24 cellular contexts compared by ENCODE assay signal in genomic region chr7:46814516-46815250, GRCh38.
DNase-seq lines count a peak whose midpoint lies in the region; ATAC-seq, FAIRE-seq and TF ChIP-seq lines count a peak whose summit lies in the region.
"Had no signal": no experiment of that assay in that cellular context is flagged by ENCODE, and none has a peak within 500 bp of the region (broad histone marks: within the 10 kb centered on the region; RNA-seq: fewer than 3 reads in every experiment).

No MANE protein-coding gene starts in this region.

- DNase-seq in GM04503 (ENCODE audit: low read depth) (peak; percentile 21), NCI-H226 (peak; percentile 9), astrocyte (ENCODE audit: low read depth) (no peak), HUDEP-2 (lab: John Stamatoyannopoulos, UW; ENCODE audit: unreplicated experiment in 76 of 76) (no peak)
- no peak for DNase-seq in activated T-cell treated with anti-CD3 and anti-CD28 coated beads, Interleukin-2, amount 50 U/mL, for 48 hours
- no peak for DNase-seq in activated CD4-positive, CD25-positive, alpha-beta regulatory T cell (lab: John Stamatoyannopoulos, UW)
- DNase-seq: activated CD4-positive, alpha-beta T cell treated with anti-CD3 and anti-CD28 coated beads for 48 hours; activated naive CD4-positive, alpha-beta T cell treated with anti-CD3 and anti-CD28 coated beads, Interleukin-2, amount 50 U/mL, for 16 hours; aorta; CD4-positive, CD25-positive, alpha-beta regulatory T cell; DMS 273 treated with DMSO at 0.1 percent for 48 hours; effector memory CD4-positive, alpha-beta T cell; naive thymus-derived CD4-positive, alpha-beta T cell; NCI-H1417; NCI-H69; spleen; stimulated activated CD4-positive, alpha-beta T cell treated with anti-CD3 and anti-CD28 coated beads, Interleukin-4, amount 100 ng/mL, for 24 hours; stimulated activated naive CD8-positive, alpha-beta T cell treated with anti-CD3 and anti-CD28 coated beads, Interleukin-15, Interleukin-2, amounts not matched to agents 100 U/mL and 50 U/mL, for 24 hours; thyroid gland had no signal

- no peak overlapping the region for H2AFZ ChIP-seq in astrocyte (ENCODE audit: low read depth, low read length)

- no peaks in the 10 kb centered on the region for H3K27me3 ChIP-seq in astrocyte (ENCODE audit: insufficient read depth, low read length)
- H3K27me3 ChIP-seq: spleen, thyroid gland had no signal

- peak; percentile 17 for FAIRE-seq in astrocyte (lab: Jason Lieb, UNC)

- no peak for TF ChIP-seq CTCF in astrocyte (IDR thresholded peaks at IDR 0.05; ENCODE audit: insufficient read depth, low read depth, low read length)

- peaks cover 3% of the 10 kb centered on the region for H3K36me3 Mint-ChIP-seq in astrocyte (ENCODE audit: low read depth, unreplicated experiment)
- H3K36me3 Mint-ChIP-seq: CD4-positive, CD25-positive, alpha-beta regulatory T cell; naive thymus-derived CD4-positive, alpha-beta T cell had no signal

- H3K27ac ChIP-seq in astrocyte (ENCODE audit: low read depth, low read length): no peak overlapping the region
- peak overlapping the region; percentile 44 for H3K27ac ChIP-seq in mesodermal cell (ENCODE audit: low read depth, low read length, severe bottlenecking)
- H3K27ac ChIP-seq: spleen, thyroid gland had no signal

- no peak for ATAC-seq in GM18861 (IDR thresholded peaks at IDR 0.05; ENCODE audit: unreplicated experiment)
- ATAC-seq: esophagus mucosa; naive thymus-derived CD4-positive, alpha-beta T cell; Right ventricle myocardium inferior; stimulated activated naive CD8-positive, alpha-beta T cell treated with anti-CD3 and anti-CD28 coated beads, Interleukin-15, Interleukin-2, amounts not matched to agents 100 U/mL and 50 U/mL, for 24 hours had no signal

- H3K9me3 ChIP-seq in astrocyte (ENCODE audit: insufficient read depth, low read depth, low read length) (no peaks in the 10 kb centered on the region), mesodermal cell (ENCODE audit: control insufficient read depth, low read length) (no peaks in the 10 kb centered on the region)
- H3K9me3 ChIP-seq: thyroid gland had no signal

- no peak overlapping the region for H3K4me3 ChIP-seq in astrocyte (ENCODE audit: insufficient read depth, low read depth, low read length)
- H3K4me3 ChIP-seq in mesodermal cell (ENCODE audit: extremely low read depth, insufficient read depth, low read length, poor library complexity, severe bottlenecking): no peak overlapping the region
- H3K4me3 ChIP-seq: spleen, thyroid gland had no signal

- no peaks in the 10 kb centered on the region for H4K20me1 ChIP-seq in astrocyte (ENCODE audit: insufficient read depth, low read length)

- H3K4me1 Mint-ChIP-seq in astrocyte (ENCODE audit: low read depth, unreplicated experiment): peaks cover 31% of the 10 kb centered on the region
- H3K4me1 Mint-ChIP-seq: CD4-positive, CD25-positive, alpha-beta regulatory T cell; naive thymus-derived CD4-positive, alpha-beta T cell had no signal

- peak overlapping the region; percentile 77 for H3K27ac Mint-ChIP-seq in astrocyte (ENCODE audit: unreplicated experiment)
- H3K27ac Mint-ChIP-seq: CD4-positive, CD25-positive, alpha-beta regulatory T cell; naive thymus-derived CD4-positive, alpha-beta T cell; T-helper 1 cell treated with Interleukin-12 subunit alpha and Interleukin-12 subunit beta and Interleukin-4 antibody, amounts not matched to agents 30 μg/mL and 1 μg/mL, for 36 hours had no signal

- no peaks in the 10 kb centered on the region for H3K36me3 ChIP-seq in astrocyte (ENCODE audit: insufficient read depth, low read length)
- H3K36me3 ChIP-seq in mesodermal cell (ENCODE audit: control insufficient read depth, insufficient read depth, low read length): no peaks in the 10 kb centered on the region
- H3K36me3 ChIP-seq: spleen, thyroid gland had no signal

- no peaks in the 10 kb centered on the region for H3K79me2 ChIP-seq in astrocyte (ENCODE audit: insufficient read depth, low read length)

- no peaks in the 10 kb centered on the region for H3K27me3 Mint-ChIP-seq in astrocyte (ENCODE audit: low read depth, unreplicated experiment)
- H3K27me3 Mint-ChIP-seq: CD4-positive, CD25-positive, alpha-beta regulatory T cell; naive thymus-derived CD4-positive, alpha-beta T cell had no signal

- no peak overlapping the region for H3K9ac ChIP-seq in astrocyte (ENCODE audit: low read length)

- no peaks in the 10 kb centered on the region for H3K9me3 Mint-ChIP-seq in astrocyte (ENCODE audit: unreplicated experiment)

- no peak overlapping the region for H3K4me3 Mint-ChIP-seq in astrocyte (ENCODE audit: unreplicated experiment)
- H3K4me3 Mint-ChIP-seq: CD4-positive, CD25-positive, alpha-beta regulatory T cell; naive thymus-derived CD4-positive, alpha-beta T cell; T-helper 1 cell treated with Interleukin-12 subunit alpha and Interleukin-12 subunit beta and Interleukin-4 antibody, amounts not matched to agents 30 μg/mL and 1 μg/mL, for 36 hours had no signal

- H3K4me1 ChIP-seq in astrocyte (ENCODE audit: insufficient read depth, low read length) (peaks cover 15% of the 10 kb centered on the region), mesodermal cell (ENCODE audit: control insufficient read depth, insufficient read depth, low read length, poor library complexity, severe bottlenecking) (peaks cover 18% of the 10 kb centered on the region)
- H3K4me1 ChIP-seq: spleen, thyroid gland had no signal

- 100% methylated on average over 2 of the region's 4 CpGs; no CpG with 5 or more reads in 1 of the 2 experiments for WGBS in mesodermal cell (ENCODE audit: insufficient coverage in 2 of 2), 2 experiments

- H3K4me2 ChIP-seq in astrocyte (ENCODE audit: low read length): no peak overlapping the region

Comparison
In these comparisons a context has a peak if more than half of its experiments do, and no peak if none do; other contexts are left out.
1. DNase-seq: peak in GM04503 (single experiment) and NCI-H226 (single experiment); none in astrocyte (single experiment), activated T-cell treated with anti-CD3 and anti-CD28 coated beads, Interleukin-2, amount 50 U/mL, for 48 hours (0 of 2), activated CD4-positive, CD25-positive, alpha-beta regulatory T cell (0 of 4) and HUDEP-2 (0 of 76).